In genomic region chr2:206814486-206814885, GRCh38 we compare ENCODE assay signal across 16 cellular contexts. TPM values are rescaled to one million over a fixed set of nuclear protein-coding genes. Genes with fewer than 3 reads are reported as not detected.
A peak's percentile ranks its signal among the peaks of the same experiment; 100 is the strongest.
DNase-seq lines count a peak whose midpoint lies in the region; ATAC-seq and TF ChIP-seq lines count a peak whose summit lies in the region.
"Had no signal": no experiment of that assay in that cellular context is flagged by ENCODE, and none has a peak within 500 bp of the region (broad histone marks: within the 10 kb centered on the region; RNA-seq: fewer than 3 reads in every experiment).

No MANE protein-coding gene starts in this region.

- peak; percentile 51 for DNase-seq in Karpas-422
- no peak for DNase-seq in SHP77 treated with DMSO at 0.1 percent for 48 hours (lab: John Stamatoyannopoulos, UW)
- DNase-seq: C1 segment of cervical spinal cord; Calu3; CD4-positive, alpha-beta memory T cell; COR-L47; DMS53; DMS79 treated with DMSO at 0.1 percent for 48 hours; GF-D8; GM23248; H9 had no signal

- no peak overlapping the region for H2AFZ ChIP-seq in Karpas-422 (ENCODE audit: low read length)
- H2AFZ ChIP-seq in neural cell (ENCODE audit: low read depth, low read length) = no peak overlapping the region
- H2AFZ ChIP-seq: GM23248 had no signal

- TF ChIP-seq CTCF in brain (conservative IDR thresholded peaks at IDR 0.05) = no peak
- no peak for TF ChIP-seq CTCF in neural cell (IDR thresholded peaks at IDR 0.05; ENCODE audit: poor library complexity, severe bottlenecking)

- H3K9me3 Mint-ChIP-seq in brain = peaks cover 0 to 9% (median 7%) of the 10 kb centered on the region in 5 experiments
- H3K9me3 Mint-ChIP-seq: CD4-positive, alpha-beta memory T cell had no signal

- ATAC-seq in HG02852 (IDR thresholded peaks at IDR 0.05; ENCODE audit: unreplicated experiment) (no peak), GM21515 (IDR thresholded peaks at IDR 0.05; ENCODE audit: unreplicated experiment) (no peak)
- ATAC-seq: HCT116 had no signal

- no peaks in the 10 kb centered on the region for H3F3A ChIP-seq in neural cell (ENCODE audit: insufficient read depth, low read length, poor library complexity, severe bottlenecking)

- H3K79me2 ChIP-seq in Karpas-422 (ENCODE audit: low read length) (no peaks in the 10 kb centered on the region), neural cell (replicated peaks; ENCODE audit: insufficient read depth, low read length) (no peaks in the 10 kb centered on the region)

- no peak for TF ChIP-seq EP300 in neural cell (conservative IDR thresholded peaks at IDR 0.05; ENCODE audit: poor library complexity, severe bottlenecking)

- H3K9me2 ChIP-seq in Karpas-422 (replicated peaks; ENCODE audit: insufficient read depth, low read length) (no peaks in the 10 kb centered on the region), neural cell (ENCODE audit: insufficient read depth, low read length) (no peaks in the 10 kb centered on the region)

- H3K4me3 Mint-ChIP-seq in brain = peak overlapping the region in 2 of 5 experiments; percentile 50 to 62
- H3K4me3 Mint-ChIP-seq: CD4-positive, alpha-beta memory T cell; H9 had no signal

- no peak overlapping the region for H3K27ac ChIP-seq in Karpas-422 (ENCODE audit: low read length)
- H3K27ac ChIP-seq in neural cell (ENCODE audit: low read length) = no peak overlapping the region
- H3K27ac ChIP-seq: GM23248 had no signal

- TF ChIP-seq RAD21 in neural cell (conservative IDR thresholded peaks at IDR 0.05) = no peak

- H4K20me1 ChIP-seq in Karpas-422 (ENCODE audit: insufficient read depth, low read depth, low read length) = no peaks in the 10 kb centered on the region
- no peaks in the 10 kb centered on the region for H4K20me1 ChIP-seq in neural cell (ENCODE audit: insufficient read depth)

- H3K4me2 ChIP-seq in Karpas-422 (ENCODE audit: low read depth, low read length, poor library complexity, severe bottlenecking) = peak overlapping the region; percentile 5
- peak overlapping the region; percentile 14 for H3K4me2 ChIP-seq in neural cell (ENCODE audit: low read length)

- H3K27me3 ChIP-seq in Karpas-422 (ENCODE audit: low read length) (no peaks in the 10 kb centered on the region), neural cell (ENCODE audit: insufficient read depth, low read depth, low read length) (no peaks in the 10 kb centered on the region)

- H3K4me1 Mint-ChIP-seq in brain = peaks cover 11% of the 10 kb centered on the region
- H3K4me1 Mint-ChIP-seq: CD4-positive, alpha-beta memory T cell had no signal

- H3K9ac ChIP-seq in Karpas-422 (ENCODE audit: low read length) = no peak overlapping the region
- H3K9ac ChIP-seq in neural cell (ENCODE audit: low read length) = no peak overlapping the region
- H3K9ac ChIP-seq: GM23248 had no signal

- H3K36me3 ChIP-seq in Karpas-422 (ENCODE audit: insufficient read depth, low read length) (no peaks in the 10 kb centered on the region), neural cell (ENCODE audit: insufficient read depth, low read length) (no peaks in the 10 kb centered on the region)

- no peak overlapping the region for H3K4me3 ChIP-seq in Karpas-422 (ENCODE audit: low read length)
- peak overlapping the region; percentile 21 for H3K4me3 ChIP-seq in neural cell (ENCODE audit: low read length)
- H3K4me3 ChIP-seq: GM23248 had no signal

- H3K4me1 ChIP-seq in Karpas-422 (ENCODE audit: low read length) = peaks cover 12% of the 10 kb centered on the region

- H3K9me3 ChIP-seq in Karpas-422 (ENCODE audit: low read length) (no peaks in the 10 kb centered on the region), neural cell (ENCODE audit: low read length) (no peaks in the 10 kb centered on the region)

- no peaks in the 10 kb centered on the region for H3K27me3 Mint-ChIP-seq in brain
- H3K27me3 Mint-ChIP-seq: CD4-positive, alpha-beta memory T cell had no signal

- H3K36me3 Mint-ChIP-seq in brain = no peaks in the 10 kb centered on the region

- peak overlapping the region in 3 of 5 experiments; percentile 16 to 94 (median 60) for H3K27ac Mint-ChIP-seq in brain
- H3K27ac Mint-ChIP-seq: CD4-positive, alpha-beta memory T cell had no signal

TF ChIP-seq in neural cell, 6 proteins besides CTCF, POLR2A, EP300 and RAD21:
- TF ChIP-seq EZH2 (IDR thresholded peaks at IDR 0.05; ENCODE audit: borderline replicate concordance, insufficient read depth, low read length, poor library complexity, severe bottlenecking) = no peak
- TF ChIP-seq TAF1 (IDR thresholded peaks at IDR 0.05; ENCODE audit: low read depth) = no peak
- no peak for TF ChIP-seq MXI1 (conservative IDR thresholded peaks at IDR 0.05; ENCODE audit: poor library complexity, severe bottlenecking)
- TF ChIP-seq REST (IDR thresholded peaks at IDR 0.05; ENCODE audit: borderline replicate concordance) = no peak
- TF ChIP-seq POLR2AphosphoS5 (IDR thresholded peaks at IDR 0.05) = no peak
- no peak for TF ChIP-seq SMC3 (conservative IDR thresholded peaks at IDR 0.05; ENCODE audit: poor library complexity)

RNA-seq across cellular contexts. Expression of gene FASTKD2, which starts 49.1 kb away (rescaled TPM):
- total RNA-seq in Karpas-422 (2014; rRNA removed; shearing (Covaris generic); ENCODE audit: low replicate concordance) = 23.1 and 36.9 TPM in 2 replicates
- polyA plus RNA-seq in brain (ENCODE audit: insufficient read depth, low read depth, low replicate concordance) (7.0 TPM), neural cell (52.1 and 56.1 TPM in 2 replicates)
- 83.0 and 91.2 TPM in 2 replicates for polyA minus RNA-seq in neural cell

RNA-seq across cellular contexts. Expression of gene MDH1B, which starts 49.4 kb away (rescaled TPM):
- 1.7 and 2.8 TPM in 2 replicates for total RNA-seq in Karpas-422 (2014; rRNA removed; shearing (Covaris generic); ENCODE audit: low replicate concordance)
- polyA plus RNA-seq in brain (ENCODE audit: insufficient read depth, low read depth, low replicate concordance) (3.3 TPM), neural cell (11.7 and 17.8 TPM in 2 replicates)
- polyA minus RNA-seq in neural cell = 9.3 and 9.7 TPM in 2 replicates
